In the genomic region with DNA sequence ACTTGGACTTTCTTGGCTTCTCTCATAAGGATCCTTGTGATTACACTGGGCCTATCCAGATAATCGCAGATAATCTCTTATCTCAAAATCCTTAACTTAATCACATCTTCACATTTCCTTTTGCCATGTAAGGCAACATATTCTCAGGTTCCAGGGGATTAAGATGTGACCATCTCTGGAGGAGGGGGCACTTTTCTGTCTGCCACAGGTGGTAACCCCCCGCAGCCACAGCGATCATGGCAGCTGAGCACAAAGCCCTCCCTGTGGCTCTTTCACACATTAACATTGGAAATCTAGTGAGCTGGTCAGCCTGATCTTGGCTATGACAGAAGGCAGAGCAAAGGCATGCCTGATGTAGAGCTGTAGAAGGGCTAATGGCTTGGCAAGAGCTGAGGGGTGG, we compare ENCODE assay signal across 5 cellular contexts.
"Had no signal": no experiment of that assay in that cellular context is flagged by ENCODE, and none has a peak within 500 bp of the region (broad histone marks: within the 10 kb centered on the region; RNA-seq: fewer than 3 reads in every experiment).

No MANE protein-coding gene starts in this region.

- H3K9me3 Mint-ChIP-seq: GM23338, H9 had no signal

- H3K27ac Mint-ChIP-seq: GM23338, H9, IgD-negative memory B cell had no signal

- H3K27ac ChIP-seq: HL-60 had no signal

- H3K4me2 ChIP-seq: GM23338 had no signal

- H3K4me3 Mint-ChIP-seq: GM23338, H9, IgD-negative memory B cell had no signal

- DNase-seq: H9, HCEC 1CT had no signal

- H3K4me3 ChIP-seq: GM23338 had no signal

- H3K36me3 Mint-ChIP-seq: IgD-negative memory B cell had no signal

- H2AFZ ChIP-seq: GM23338 had no signal
